In genomic region chr5:137563301-137563645, GRCh38 we compare ENCODE assay signal across 16 cellular contexts.
DNase-seq lines count a peak whose midpoint lies in the region; ATAC-seq, FAIRE-seq and TF ChIP-seq lines count a peak whose summit lies in the region.
"Had no signal": no experiment of that assay in that cellular context is flagged by ENCODE, and none has a peak within 500 bp of the region (broad histone marks: within the 10 kb centered on the region; RNA-seq: fewer than 3 reads in every experiment).

No MANE protein-coding gene starts in this region.

- H3K4me3 ChIP-seq in HEK293 (ENCODE audit: low read depth, low read length) (no peak overlapping the region), astrocyte (ENCODE audit: insufficient read depth, low read depth, low read length) (no peak overlapping the region)

- intact Hi-C loops in CD14-positive monocyte (cut with micrococcal nuclease): no loop called here

- peaks cover 0 to 8% (median 1%) of the 10 kb centered on the region in 3 donors for H3K27me3 Mint-ChIP-seq in CD14-positive monocyte (ENCODE audit: low read depth in 3 of 3)
- H3K27me3 Mint-ChIP-seq in astrocyte (ENCODE audit: low read depth, unreplicated experiment): peaks cover 7% of the 10 kb centered on the region

- H3K36me3 Mint-ChIP-seq in CD14-positive monocyte: peaks cover 14 to 20% of the 10 kb centered on the region in 2 donors
- H3K36me3 Mint-ChIP-seq in astrocyte (ENCODE audit: low read depth, unreplicated experiment): no peaks in the 10 kb centered on the region
- H3K36me3 Mint-ChIP-seq: activated naive CD4-positive, alpha-beta T cell treated with anti-CD3 and anti-CD28 coated beads, Interleukin-2, amount 50 U/mL, for 72 hours; CD4-positive, CD25-positive, alpha-beta regulatory T cell had no signal

- peak overlapping the region in 1 of 2 donors; percentile 76 for H3K4me3 Mint-ChIP-seq in CD14-positive monocyte
- no peak overlapping the region for H3K4me3 Mint-ChIP-seq in astrocyte (ENCODE audit: unreplicated experiment)
- H3K4me3 Mint-ChIP-seq: CD4-positive, CD25-positive, alpha-beta regulatory T cell; central memory CD8-positive, alpha-beta T cell; T-helper 2 cell treated with Interferon-gamma antibody and Interleukin-4, amounts not matched to agents 5 μg/mL and 100 μg/mL, for 36 hours had no signal

- FAIRE-seq in astrocyte (lab: Jason Lieb, UNC): no peak
- FAIRE-seq: G401.6, GM12892 had no signal

- no peak overlapping the region for H3K27ac ChIP-seq in HEK293 (ENCODE audit: extremely low read depth, low read depth, low read length)
- no peak overlapping the region for H3K27ac ChIP-seq in astrocyte (ENCODE audit: low read depth, low read length)
- H3K27ac ChIP-seq in foreskin keratinocyte: no peak overlapping the region

- ATAC-seq in foreskin keratinocyte (no peak), GM19455 (IDR thresholded peaks at IDR 0.05; ENCODE audit: unreplicated experiment) (no peak)
- ATAC-seq: activated naive CD4-positive, alpha-beta T cell treated with anti-CD3 and anti-CD28 coated beads, Interleukin-2, amount 50 U/mL, for 72 hours had no signal

- no peak overlapping the region for H2AFZ ChIP-seq in astrocyte (ENCODE audit: low read depth, low read length)

- POLR2A ChIA-PET in HEK293 (lab: Yijun Ruan, JAX): no interaction called here

- peak overlapping the region; percentile 57 for H3K4me2 ChIP-seq in astrocyte (ENCODE audit: low read length)

- CTCF ChIA-PET in HEK293 (lab: Yijun Ruan, JAX): no interaction called here

- DNase-seq in CD14-positive monocyte (ENCODE audit: low spot score): no peak
- no peak for DNase-seq in astrocyte (ENCODE audit: low read depth)
- peak; percentile 33 for DNase-seq in medulla oblongata (ENCODE audit: extremely low spot score)
- DNase-seq in hepatic stellate cell (ENCODE audit: low spot score): no peak
- DNase-seq in foreskin keratinocyte: no peak
- DNase-seq: activated T-cell treated with anti-CD3 and anti-CD28 coated beads for 4 hours; CD4-positive, CD25-positive, alpha-beta regulatory T cell; NCI-H1930; NK-92 treated with Interleukin-12 subunit alpha and Interleukin-12 subunit beta, amount 100 ng/mL, for 24 hours had no signal

- H3K9ac ChIP-seq in astrocyte (ENCODE audit: low read length): no peak overlapping the region

- peaks cover 66% of the 10 kb centered on the region for H3K4me1 Mint-ChIP-seq in CD14-positive monocyte
- peaks cover 31% of the 10 kb centered on the region for H3K4me1 Mint-ChIP-seq in astrocyte (ENCODE audit: low read depth, unreplicated experiment)
- H3K4me1 Mint-ChIP-seq: central memory CD8-positive, alpha-beta T cell had no signal

- no peaks in the 10 kb centered on the region for H3K9me3 ChIP-seq in HEK293 (ENCODE audit: control insufficient read depth, insufficient read depth, low read depth, low read length)
- no peaks in the 10 kb centered on the region for H3K9me3 ChIP-seq in astrocyte (ENCODE audit: insufficient read depth, low read depth, low read length)

- peaks cover 0 to 3% (median 0%) of the 10 kb centered on the region in 7 donors for H3K9me3 Mint-ChIP-seq in CD14-positive monocyte
- no peaks in the 10 kb centered on the region for H3K9me3 Mint-ChIP-seq in astrocyte (ENCODE audit: unreplicated experiment)
- H3K9me3 Mint-ChIP-seq: activated naive CD4-positive, alpha-beta T cell treated with anti-CD3 and anti-CD28 coated beads, Interleukin-2, amount 50 U/mL, for 72 hours; central memory CD8-positive, alpha-beta T cell; T-helper 2 cell treated with Interferon-gamma antibody and Interleukin-4, amounts not matched to agents 5 μg/mL and 100 μg/mL, for 36 hours had no signal

- H3K36me3 ChIP-seq in HEK293 (ENCODE audit: control insufficient read depth in 2 of 2, insufficient read depth in 1 of 2, low read length in 2 of 2): no peaks in the 10 kb centered on the region
- H3K36me3 ChIP-seq in astrocyte (ENCODE audit: insufficient read depth, low read length): no peaks in the 10 kb centered on the region

- peaks cover 9% of the 10 kb centered on the region for H3K4me1 ChIP-seq in HEK293 (ENCODE audit: control insufficient read depth, insufficient read depth, low read length)
- H3K4me1 ChIP-seq in astrocyte (ENCODE audit: insufficient read depth, low read length): peaks cover 49% of the 10 kb centered on the region
- no peaks in the 10 kb centered on the region for H3K4me1 ChIP-seq in foreskin keratinocyte

- TF ChIP-seq CTCF in CD14-positive monocyte (IDR thresholded peaks at IDR 0.05) (no peak), HEK293 (tag by site-specific recombination; IDR thresholded peaks at IDR 0.05) (no peak), astrocyte (IDR thresholded peaks at IDR 0.05; ENCODE audit: insufficient read depth, low read depth, low read length) (no peak), foreskin keratinocyte (conservative IDR thresholded peaks at IDR 0.05) (no peak)

- H4K20me1 ChIP-seq in astrocyte (ENCODE audit: insufficient read depth, low read length): no peaks in the 10 kb centered on the region

- H3K79me2 ChIP-seq in astrocyte (ENCODE audit: insufficient read depth, low read length): no peaks in the 10 kb centered on the region

- H3K27me3 ChIP-seq in astrocyte (ENCODE audit: insufficient read depth, low read length) (no peaks in the 10 kb centered on the region), foreskin keratinocyte (no peaks in the 10 kb centered on the region)

- H3K27ac Mint-ChIP-seq in CD14-positive monocyte: peak overlapping the region in 6 of 7 donors; percentile 23 to 94 (median 89)
- peak overlapping the region; percentile 23 for H3K27ac Mint-ChIP-seq in astrocyte (ENCODE audit: unreplicated experiment)
- H3K27ac Mint-ChIP-seq: activated naive CD4-positive, alpha-beta T cell treated with anti-CD3 and anti-CD28 coated beads, Interleukin-2, amount 50 U/mL, for 72 hours; CD4-positive, CD25-positive, alpha-beta regulatory T cell; T-helper 2 cell treated with Interferon-gamma antibody and Interleukin-4, amounts not matched to agents 5 μg/mL and 100 μg/mL, for 36 hours had no signal

TF ChIP-seq in HEK293, 187 proteins besides CTCF, POLR2A, EP300 and RAD21 (continues in another document):
- TF ChIP-seq, protein P1, sequence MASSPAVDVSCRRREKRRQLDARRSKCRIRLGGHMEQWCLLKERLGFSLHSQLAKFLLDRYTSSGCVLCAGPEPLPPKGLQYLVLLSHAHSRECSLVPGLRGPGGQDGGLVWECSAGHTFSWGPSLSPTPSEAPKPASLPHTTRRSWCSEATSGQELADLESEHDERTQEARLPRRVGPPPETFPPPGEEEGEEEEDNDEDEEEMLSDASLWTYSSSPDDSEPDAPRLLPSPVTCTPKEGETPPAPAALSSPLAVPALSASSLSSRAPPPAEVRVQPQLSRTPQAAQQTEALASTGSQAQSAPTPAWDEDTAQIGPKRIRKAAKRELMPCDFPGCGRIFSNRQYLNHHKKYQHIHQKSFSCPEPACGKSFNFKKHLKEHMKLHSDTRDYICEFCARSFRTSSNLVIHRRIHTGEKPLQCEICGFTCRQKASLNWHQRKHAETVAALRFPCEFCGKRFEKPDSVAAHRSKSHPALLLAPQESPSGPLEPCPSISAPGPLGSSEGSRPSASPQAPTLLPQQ (tag by site-specific recombination; IDR thresholded peaks at IDR 0.05): no peak
- no peak for TF ChIP-seq ZNF501 (tag by site-specific recombination; IDR thresholded peaks at IDR 0.05)
- TF ChIP-seq, protein P2, sequence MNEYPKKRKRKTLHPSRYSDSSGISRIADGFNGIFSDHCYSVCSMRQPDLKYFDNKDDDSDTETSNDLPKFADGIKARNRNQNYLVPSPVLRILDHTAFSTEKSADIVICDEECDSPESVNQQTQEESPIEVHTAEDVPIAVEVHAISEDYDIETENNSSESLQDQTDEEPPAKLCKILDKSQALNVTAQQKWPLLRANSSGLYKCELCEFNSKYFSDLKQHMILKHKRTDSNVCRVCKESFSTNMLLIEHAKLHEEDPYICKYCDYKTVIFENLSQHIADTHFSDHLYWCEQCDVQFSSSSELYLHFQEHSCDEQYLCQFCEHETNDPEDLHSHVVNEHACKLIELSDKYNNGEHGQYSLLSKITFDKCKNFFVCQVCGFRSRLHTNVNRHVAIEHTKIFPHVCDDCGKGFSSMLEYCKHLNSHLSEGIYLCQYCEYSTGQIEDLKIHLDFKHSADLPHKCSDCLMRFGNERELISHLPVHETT (tag by site-specific recombination; IDR thresholded peaks at IDR 0.05): no peak
- TF ChIP-seq SP7 (tag by site-specific recombination; IDR thresholded peaks at IDR 0.05): peak; percentile 98; the same call in 1 of the 2 replicates
- TF ChIP-seq, protein P3, sequence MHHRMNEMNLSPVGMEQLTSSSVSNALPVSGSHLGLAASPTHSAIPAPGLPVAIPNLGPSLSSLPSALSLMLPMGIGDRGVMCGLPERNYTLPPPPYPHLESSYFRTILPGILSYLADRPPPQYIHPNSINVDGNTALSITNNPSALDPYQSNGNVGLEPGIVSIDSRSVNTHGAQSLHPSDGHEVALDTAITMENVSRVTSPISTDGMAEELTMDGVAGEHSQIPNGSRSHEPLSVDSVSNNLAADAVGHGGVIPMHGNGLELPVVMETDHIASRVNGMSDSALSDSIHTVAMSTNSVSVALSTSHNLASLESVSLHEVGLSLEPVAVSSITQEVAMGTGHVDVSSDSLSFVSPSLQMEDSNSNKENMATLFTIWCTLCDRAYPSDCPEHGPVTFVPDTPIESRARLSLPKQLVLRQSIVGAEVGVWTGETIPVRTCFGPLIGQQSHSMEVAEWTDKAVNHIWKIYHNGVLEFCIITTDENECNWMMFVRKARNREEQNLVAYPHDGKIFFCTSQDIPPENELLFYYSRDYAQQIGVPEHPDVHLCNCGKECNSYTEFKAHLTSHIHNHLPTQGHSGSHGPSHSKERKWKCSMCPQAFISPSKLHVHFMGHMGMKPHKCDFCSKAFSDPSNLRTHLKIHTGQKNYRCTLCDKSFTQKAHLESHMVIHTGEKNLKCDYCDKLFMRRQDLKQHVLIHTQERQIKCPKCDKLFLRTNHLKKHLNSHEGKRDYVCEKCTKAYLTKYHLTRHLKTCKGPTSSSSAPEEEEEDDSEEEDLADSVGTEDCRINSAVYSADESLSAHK (tag by site-specific recombination; IDR thresholded peaks at IDR 0.05): no peak
- no peak for TF ChIP-seq SCRT2 (tag by site-specific recombination; IDR thresholded peaks at IDR 0.05)
- TF ChIP-seq KLF1 (tag by site-specific recombination; IDR thresholded peaks at IDR 0.05): no peak
- TF ChIP-seq IKZF3 (tag by site-specific recombination; IDR thresholded peaks at IDR 0.05): no peak
- TF ChIP-seq ZNF24 (tag by site-specific recombination; IDR thresholded peaks at IDR 0.05): 0 out of 2 replicates have a peak, but pooled peaks have one; percentile 21
- no peak for TF ChIP-seq ZNF626 (tag by site-specific recombination; IDR thresholded peaks at IDR 0.05)
- peak; percentile 46; the same call in 1 of the 2 replicates for TF ChIP-seq OSR2 (tag by site-specific recombination; IDR thresholded peaks at IDR 0.05)
- TF ChIP-seq ZNF19 (tag by site-specific recombination; IDR thresholded peaks at IDR 0.05; ENCODE audit: low read depth): no peak
- TF ChIP-seq SETDB1 (IDR thresholded peaks at IDR 0.05; ENCODE audit: insufficient read length, low read length): no peak
